Comparison of ENCODE assay signal across 18 cellular contexts in genomic region chr6:157055863-157056262, GRCh38.
DNase-seq lines count a peak whose midpoint lies in the region; ATAC-seq lines count a peak whose summit lies in the region.
"Had no signal": no experiment of that assay in that cellular context is flagged by ENCODE, and none has a peak within 500 bp of the region (broad histone marks: within the 10 kb centered on the region; RNA-seq: fewer than 3 reads in every experiment).

No MANE protein-coding gene starts in this region.

- DNase-seq in stimulated activated naive CD8-positive, alpha-beta T cell treated with anti-CD3 and anti-CD28 coated beads, Interleukin-15, Interleukin-2, amounts not matched to agents 100 U/mL and 50 U/mL, for 24 hours = no peak
- DNase-seq in T-helper 17 cell (no peak), cortex of kidney (lab: John Stamatoyannopoulos, UW) (no peak), NCI-H748 treated with DMSO at 0.1 percent for 48 hours (lab: John Stamatoyannopoulos, UW) (no peak)
- DNase-seq in central memory CD8-positive, alpha-beta T cell (ENCODE audit: low spot score in 2 of 2) = no peak
- DNase-seq: activated gamma-delta T cell treated with Interleukin-2 at 50 U/mL for 16 hours, endodermal cell, NCI-H1048, NCI-H1930, NCI-H2227 treated with DMSO at 0.1 percent for 48 hours, posterior cingulate gyrus, SHP77 treated with DMSO at 0.1 percent for 48 hours, stomach, upper lobe of left lung had no signal

- peaks cover 56% of the 10 kb centered on the region for H3K4me1 Mint-ChIP-seq in stimulated activated naive CD8-positive, alpha-beta T cell treated with anti-CD3 and anti-CD28 coated beads, Interleukin-15, Interleukin-2, amounts not matched to agents 100 ng/mL and 50 ng/mL, for 24 hours (ENCODE audit: low read depth)
- H3K4me1 Mint-ChIP-seq in T-helper 17 cell = peaks cover 32% of the 10 kb centered on the region
- H3K4me1 Mint-ChIP-seq in central memory CD8-positive, alpha-beta T cell = peaks cover 41% of the 10 kb centered on the region

- no peaks in the 10 kb centered on the region for H3K9me3 ChIP-seq in T-helper 17 cell (ENCODE audit: control insufficient read depth, low read length, poor library complexity, severe bottlenecking)
- H3K9me3 ChIP-seq: HAP-1, stomach, upper lobe of left lung had no signal

- peaks cover 4% of the 10 kb centered on the region for H3K36me3 Mint-ChIP-seq in stimulated activated naive CD8-positive, alpha-beta T cell treated with anti-CD3 and anti-CD28 coated beads, Interleukin-15, Interleukin-2, amounts not matched to agents 100 ng/mL and 50 ng/mL, for 24 hours (ENCODE audit: low read depth)
- H3K36me3 Mint-ChIP-seq in T-helper 17 cell (ENCODE audit: low read depth) = no peaks in the 10 kb centered on the region
- H3K36me3 Mint-ChIP-seq in central memory CD8-positive, alpha-beta T cell (ENCODE audit: insufficient read depth) = peaks cover 11% of the 10 kb centered on the region

- peak overlapping the region; percentile 97 for H3K27ac Mint-ChIP-seq in stimulated activated naive CD8-positive, alpha-beta T cell treated with anti-CD3 and anti-CD28 coated beads, Interleukin-15, Interleukin-2, amounts not matched to agents 100 ng/mL and 50 ng/mL, for 24 hours
- peak overlapping the region; percentile 95 for H3K27ac Mint-ChIP-seq in T-helper 17 cell
- peak overlapping the region; percentile 77 for H3K27ac Mint-ChIP-seq in central memory CD8-positive, alpha-beta T cell (ENCODE audit: low read depth)
- H3K27ac Mint-ChIP-seq: endodermal cell had no signal

- no peak for ATAC-seq in stimulated activated naive CD8-positive, alpha-beta T cell treated with anti-CD3 and anti-CD28 coated beads, Interleukin-15, Interleukin-2, amounts not matched to agents 100 U/mL and 50 U/mL, for 24 hours
- ATAC-seq in T-helper 17 cell (no peak), HG03460 (IDR thresholded peaks at IDR 0.05; ENCODE audit: unreplicated experiment) (no peak), GM21447 (IDR thresholded peaks at IDR 0.05; ENCODE audit: unreplicated experiment) (no peak)
- ATAC-seq in central memory CD8-positive, alpha-beta T cell (replicated peaks; ENCODE audit: extremely low read depth, poor library complexity, severe bottlenecking) = no peak

- H3K27me3 Mint-ChIP-seq in stimulated activated naive CD8-positive, alpha-beta T cell treated with anti-CD3 and anti-CD28 coated beads, Interleukin-15, Interleukin-2, amounts not matched to agents 100 ng/mL and 50 ng/mL, for 24 hours = no peaks in the 10 kb centered on the region
- H3K27me3 Mint-ChIP-seq in T-helper 17 cell = no peaks in the 10 kb centered on the region
- no peaks in the 10 kb centered on the region for H3K27me3 Mint-ChIP-seq in central memory CD8-positive, alpha-beta T cell

- peak overlapping the region; percentile 32 for H3K4me3 Mint-ChIP-seq in stimulated activated naive CD8-positive, alpha-beta T cell treated with anti-CD3 and anti-CD28 coated beads, Interleukin-15, Interleukin-2, amounts not matched to agents 100 ng/mL and 50 ng/mL, for 24 hours
- H3K4me3 Mint-ChIP-seq in T-helper 17 cell = peak overlapping the region; percentile 39
- peak overlapping the region; percentile 18 for H3K4me3 Mint-ChIP-seq in central memory CD8-positive, alpha-beta T cell
- H3K4me3 Mint-ChIP-seq: endodermal cell had no signal

- no peaks in the 10 kb centered on the region for H3K9me3 Mint-ChIP-seq in stimulated activated naive CD8-positive, alpha-beta T cell treated with anti-CD3 and anti-CD28 coated beads, Interleukin-15, Interleukin-2, amounts not matched to agents 100 ng/mL and 50 ng/mL, for 24 hours
- H3K9me3 Mint-ChIP-seq in central memory CD8-positive, alpha-beta T cell = no peaks in the 10 kb centered on the region
